ENCODE assay signal across 8 cellular contexts in the genomic region with DNA sequence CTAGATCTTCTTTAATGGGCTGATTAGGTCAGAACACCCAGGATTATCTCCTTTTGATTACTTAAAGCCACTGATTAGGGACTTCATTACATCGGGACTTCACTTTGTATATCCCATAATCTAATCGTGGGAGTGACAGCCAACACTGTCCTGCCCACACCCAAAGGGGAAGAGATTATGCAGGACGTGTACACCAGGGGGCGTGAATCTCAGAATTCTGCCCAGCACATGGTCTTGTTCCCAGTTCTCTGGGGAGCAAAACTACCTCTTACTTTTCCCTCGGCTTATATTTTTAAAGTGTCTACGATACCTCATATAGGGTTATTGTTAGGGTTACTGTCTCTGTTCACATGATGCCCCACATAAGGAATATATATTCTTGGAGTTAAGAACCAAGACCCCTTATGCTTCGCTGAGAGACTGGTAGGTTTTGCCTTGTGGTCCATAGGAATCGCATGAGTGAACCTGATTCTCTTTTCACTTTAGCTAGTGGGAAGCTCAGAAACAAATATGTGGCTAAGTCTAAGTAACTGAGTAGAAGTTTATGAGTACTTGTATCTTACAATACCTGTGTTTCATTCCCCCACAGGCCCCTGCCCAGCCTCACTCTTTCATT.
DNase-seq lines count a peak whose midpoint lies in the region; ATAC-seq and TF ChIP-seq lines count a peak whose summit lies in the region.

No MANE protein-coding gene starts in this region.

- H3K4me1 ChIP-seq in left ventricle myocardium inferior = peaks cover 10% of the 10 kb centered on the region
- peaks cover 9 to 10% of the 10 kb centered on the region in 2 experiments; a peak in 2 of 4 replicates for H3K4me1 ChIP-seq in SK-N-SH (ENCODE audit: control insufficient read depth in 1 of 2, insufficient read depth in 2 of 2, low read depth in 1 of 2, low read length in 1 of 2)
- H3K4me1 ChIP-seq in smooth muscle cell (ENCODE audit: low read depth) = no peaks in the 10 kb centered on the region

- CTCF ChIA-PET in SK-N-SH (lab: Yijun Ruan, JAX) = interaction anchor here (1.0 to 6.7 kb wide), 6 partner anchors 13 to 296 kb away, joined by 3 to 147 read pairs (median 40); no protein-coding TSS in a partner anchor

- DNase-seq in left ventricle myocardium inferior = no peak
- DNase-seq in cardiac septum (ENCODE audit: low spot score) = no peak
- DNase-seq in SK-N-SH = no peak
- DNase-seq in dorsolateral prefrontal cortex = no peak
- DNase-seq in smooth muscle cell (lab: John Stamatoyannopoulos, UW; ENCODE audit: unreplicated experiment) = no peak

- no peaks in the 10 kb centered on the region for H3K9me3 ChIP-seq in left ventricle myocardium inferior (replicated peaks)
- no peaks in the 10 kb centered on the region for H3K9me3 ChIP-seq in SK-N-SH
- no peaks in the 10 kb centered on the region for H3K9me3 ChIP-seq in smooth muscle cell (replicated peaks; ENCODE audit: low read depth)

- H3F3A ChIP-seq in SK-N-SH (replicated peaks; ENCODE audit: insufficient read depth) (peaks cover 9% of the 10 kb centered on the region), smooth muscle cell (ENCODE audit: low read depth) (peaks cover 2% of the 10 kb centered on the region)

- H4K20me1 ChIP-seq in SK-N-SH (ENCODE audit: insufficient read depth) = no peaks in the 10 kb centered on the region
- H4K20me1 ChIP-seq in smooth muscle cell (ENCODE audit: low read depth) = no peaks in the 10 kb centered on the region

- H3K9me2 ChIP-seq in SK-N-SH = no peaks in the 10 kb centered on the region

- TF ChIP-seq EP300 in SK-N-SH (IDR thresholded peaks at IDR 0.05; ENCODE audit: borderline replicate concordance in 1 of 2, low read depth in 1 of 2, low read length in 1 of 2) = no peak

- H3K27me3 ChIP-seq in left ventricle myocardium inferior (ENCODE audit: low read depth) (no peaks in the 10 kb centered on the region), SK-N-SH (ENCODE audit: insufficient read depth) (no peaks in the 10 kb centered on the region), dorsolateral prefrontal cortex (no peaks in the 10 kb centered on the region), smooth muscle cell (ENCODE audit: low read depth) (no peaks in the 10 kb centered on the region)

- peak; percentile 60 for TF ChIP-seq CTCF in left ventricle myocardium inferior (IDR thresholded peaks at IDR 0.05; ENCODE audit: borderline replicate concordance)
- TF ChIP-seq CTCF in SK-N-SH (IDR thresholded peaks at IDR 0.05) = peak; percentile 44
- peak in 29 of 56 donors; percentile 13 to 41 (median 26) for TF ChIP-seq CTCF in dorsolateral prefrontal cortex (IDR thresholded peaks at IDR 0.05 in 54 of 56, conservative IDR thresholded peaks at IDR 0.05 in 2 of 56; ENCODE audit: low read depth in 1 of 56, partially characterized antibody in 56 of 56)
- TF ChIP-seq CTCF in smooth muscle cell (IDR thresholded peaks at IDR 0.05; ENCODE audit: borderline replicate concordance, insufficient read depth, poor library complexity, severe bottlenecking) = peak; percentile 21

- no peak overlapping the region for H3K9ac ChIP-seq in SK-N-SH
- no peak overlapping the region for H3K9ac ChIP-seq in smooth muscle cell (ENCODE audit: low read depth)

- TF ChIP-seq RAD21 in SK-N-SH (IDR thresholded peaks at IDR 0.05; ENCODE audit: low read length) = no peak

- H3K36me3 ChIP-seq in left ventricle myocardium inferior (no peaks in the 10 kb centered on the region), SK-N-SH (replicated peaks in 1 of 2; ENCODE audit: control insufficient read depth in 1 of 2, insufficient read depth in 2 of 2, low read length in 1 of 2) (no peaks in the 10 kb centered on the region), smooth muscle cell (ENCODE audit: low read depth) (no peaks in the 10 kb centered on the region)

- H3K27ac ChIP-seq in left ventricle myocardium inferior (replicated peaks) (no peak overlapping the region), SK-N-SH (ENCODE audit: low read depth in 2 of 2, low read length in 1 of 2) (no peak overlapping the region), dorsolateral prefrontal cortex (no peak overlapping the region), smooth muscle cell (ENCODE audit: low read depth) (no peak overlapping the region)

- POLR2A ChIA-PET in SK-N-SH (lab: Yijun Ruan, JAX) = no interaction called here

- H2AFZ ChIP-seq in SK-N-SH (ENCODE audit: low read depth) = no peak overlapping the region
- no peak overlapping the region for H2AFZ ChIP-seq in smooth muscle cell (ENCODE audit: low read depth)

- intact Hi-C loops in left ventricle myocardium inferior (cut with micrococcal nuclease) (loop anchor here (5.0 kb wide), 2 partner anchors 192 to 297 kb away; a partner anchor contains a TSS), cardiac septum (cut with DNase I) (loop anchor here (5.0 to 10.0 kb wide), 3 partner anchors 152 to 579 kb away; a partner anchor contains a TSS), dorsolateral prefrontal cortex (cut with DNase I) (loop anchor here (5.0 to 10.0 kb wide), 5 partner anchors 77 to 582 kb away; a partner anchor contains a TSS)

- WGBS in SK-N-SH (ENCODE audit: low lambda C conversion rate) = 80% methylated on average over 8 of the region's 8 CpGs
- WGBS in smooth muscle cell (ENCODE audit: low lambda C conversion rate) = 58% methylated on average over 8 of the region's 8 CpGs

- peak; percentile 56 for ATAC-seq in HG03354 (IDR thresholded peaks at IDR 0.05; ENCODE audit: poor library complexity, severe bottlenecking, unreplicated experiment)
- ATAC-seq in GM21825 (IDR thresholded peaks at IDR 0.05; ENCODE audit: unreplicated experiment) = no peak
- no peak for ATAC-seq in HG02970 (IDR thresholded peaks at IDR 0.05; ENCODE audit: low FRiP score, unreplicated experiment)

- H3K4me3 ChIP-seq in left ventricle myocardium inferior = no peak overlapping the region
- H3K4me3 ChIP-seq in SK-N-SH (ENCODE audit: low read depth in 2 of 2, low read length in 1 of 2) = no peak overlapping the region
- no peak overlapping the region for H3K4me3 ChIP-seq in dorsolateral prefrontal cortex
- no peak overlapping the region for H3K4me3 ChIP-seq in smooth muscle cell

- no peak overlapping the region for H3K4me2 ChIP-seq in SK-N-SH
- H3K4me2 ChIP-seq in smooth muscle cell = no peak overlapping the region

- H3K79me2 ChIP-seq in SK-N-SH (ENCODE audit: insufficient read depth) (no peaks in the 10 kb centered on the region), smooth muscle cell (ENCODE audit: low read depth) (no peaks in the 10 kb centered on the region)

TF ChIP-seq in SK-N-SH, 30 proteins besides CTCF, POLR2A, EP300 and RAD21 (continues in another document):
- TF ChIP-seq GABPA (IDR thresholded peaks at IDR 0.05; ENCODE audit: low read depth) = no peak
- no peak for TF ChIP-seq FOXM1 (IDR thresholded peaks at IDR 0.05; ENCODE audit: low read depth)
- TF ChIP-seq TAF1 (IDR thresholded peaks at IDR 0.05; ENCODE audit: borderline replicate concordance, low read depth, low read length) = no peak
- TF ChIP-seq MXI1 (IDR thresholded peaks at IDR 0.05; ENCODE audit: low read depth, low read length) = no peak
- TF ChIP-seq, protein P1, sequence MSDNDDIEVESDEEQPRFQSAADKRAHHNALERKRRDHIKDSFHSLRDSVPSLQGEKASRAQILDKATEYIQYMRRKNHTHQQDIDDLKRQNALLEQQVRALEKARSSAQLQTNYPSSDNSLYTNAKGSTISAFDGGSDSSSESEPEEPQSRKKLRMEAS (IDR thresholded peaks at IDR 0.05; ENCODE audit: low read depth) = no peak
- TF ChIP-seq FOXJ3 (CRISPR knock-in tag; IDR thresholded peaks at IDR 0.05) = no peak
- TF ChIP-seq, protein P2, sequence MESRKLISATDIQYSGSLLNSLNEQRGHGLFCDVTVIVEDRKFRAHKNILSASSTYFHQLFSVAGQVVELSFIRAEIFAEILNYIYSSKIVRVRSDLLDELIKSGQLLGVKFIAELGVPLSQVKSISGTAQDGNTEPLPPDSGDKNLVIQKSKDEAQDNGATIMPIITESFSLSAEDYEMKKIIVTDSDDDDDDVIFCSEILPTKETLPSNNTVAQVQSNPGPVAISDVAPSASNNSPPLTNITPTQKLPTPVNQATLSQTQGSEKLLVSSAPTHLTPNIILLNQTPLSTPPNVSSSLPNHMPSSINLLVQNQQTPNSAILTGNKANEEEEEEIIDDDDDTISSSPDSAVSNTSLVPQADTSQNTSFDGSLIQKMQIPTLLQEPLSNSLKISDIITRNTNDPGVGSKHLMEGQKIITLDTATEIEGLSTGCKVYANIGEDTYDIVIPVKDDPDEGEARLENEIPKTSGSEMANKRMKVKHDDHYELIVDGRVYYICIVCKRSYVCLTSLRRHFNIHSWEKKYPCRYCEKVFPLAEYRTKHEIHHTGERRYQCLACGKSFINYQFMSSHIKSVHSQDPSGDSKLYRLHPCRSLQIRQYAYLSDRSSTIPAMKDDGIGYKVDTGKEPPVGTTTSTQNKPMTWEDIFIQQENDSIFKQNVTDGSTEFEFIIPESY (IDR thresholded peaks at IDR 0.05; ENCODE audit: borderline replicate concordance, low read depth) = no peak
- TF ChIP-seq, protein P3, sequence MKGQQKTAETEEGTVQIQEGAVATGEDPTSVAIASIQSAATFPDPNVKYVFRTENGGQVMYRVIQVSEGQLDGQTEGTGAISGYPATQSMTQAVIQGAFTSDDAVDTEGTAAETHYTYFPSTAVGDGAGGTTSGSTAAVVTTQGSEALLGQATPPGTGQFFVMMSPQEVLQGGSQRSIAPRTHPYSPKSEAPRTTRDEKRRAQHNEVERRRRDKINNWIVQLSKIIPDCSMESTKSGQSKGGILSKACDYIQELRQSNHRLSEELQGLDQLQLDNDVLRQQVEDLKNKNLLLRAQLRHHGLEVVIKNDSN (IDR thresholded peaks at IDR 0.05; ENCODE audit: borderline replicate concordance, low read depth) = no peak
- TF ChIP-seq YY1 (IDR thresholded peaks at IDR 0.05; ENCODE audit: low read depth) = no peak
- TF ChIP-seq, protein P4, sequence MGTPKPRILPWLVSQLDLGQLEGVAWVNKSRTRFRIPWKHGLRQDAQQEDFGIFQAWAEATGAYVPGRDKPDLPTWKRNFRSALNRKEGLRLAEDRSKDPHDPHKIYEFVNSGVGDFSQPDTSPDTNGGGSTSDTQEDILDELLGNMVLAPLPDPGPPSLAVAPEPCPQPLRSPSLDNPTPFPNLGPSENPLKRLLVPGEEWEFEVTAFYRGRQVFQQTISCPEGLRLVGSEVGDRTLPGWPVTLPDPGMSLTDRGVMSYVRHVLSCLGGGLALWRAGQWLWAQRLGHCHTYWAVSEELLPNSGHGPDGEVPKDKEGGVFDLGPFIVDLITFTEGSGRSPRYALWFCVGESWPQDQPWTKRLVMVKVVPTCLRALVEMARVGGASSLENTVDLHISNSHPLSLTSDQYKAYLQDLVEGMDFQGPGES (IDR thresholded peaks at IDR 0.05; ENCODE audit: low read depth, low read length) = no peak
- no peak for TF ChIP-seq GATA2 (CRISPR knock-in tag; IDR thresholded peaks at IDR 0.05)
- TF ChIP-seq JUND (IDR thresholded peaks at IDR 0.05) = no peak
- TF ChIP-seq NFIC (IDR thresholded peaks at IDR 0.05; ENCODE audit: borderline replicate concordance) = no peak
- no peak for TF ChIP-seq RFX5 (IDR thresholded peaks at IDR 0.05; ENCODE audit: low read length)
